8 cellular contexts compared by ENCODE assay signal in the genomic region with DNA sequence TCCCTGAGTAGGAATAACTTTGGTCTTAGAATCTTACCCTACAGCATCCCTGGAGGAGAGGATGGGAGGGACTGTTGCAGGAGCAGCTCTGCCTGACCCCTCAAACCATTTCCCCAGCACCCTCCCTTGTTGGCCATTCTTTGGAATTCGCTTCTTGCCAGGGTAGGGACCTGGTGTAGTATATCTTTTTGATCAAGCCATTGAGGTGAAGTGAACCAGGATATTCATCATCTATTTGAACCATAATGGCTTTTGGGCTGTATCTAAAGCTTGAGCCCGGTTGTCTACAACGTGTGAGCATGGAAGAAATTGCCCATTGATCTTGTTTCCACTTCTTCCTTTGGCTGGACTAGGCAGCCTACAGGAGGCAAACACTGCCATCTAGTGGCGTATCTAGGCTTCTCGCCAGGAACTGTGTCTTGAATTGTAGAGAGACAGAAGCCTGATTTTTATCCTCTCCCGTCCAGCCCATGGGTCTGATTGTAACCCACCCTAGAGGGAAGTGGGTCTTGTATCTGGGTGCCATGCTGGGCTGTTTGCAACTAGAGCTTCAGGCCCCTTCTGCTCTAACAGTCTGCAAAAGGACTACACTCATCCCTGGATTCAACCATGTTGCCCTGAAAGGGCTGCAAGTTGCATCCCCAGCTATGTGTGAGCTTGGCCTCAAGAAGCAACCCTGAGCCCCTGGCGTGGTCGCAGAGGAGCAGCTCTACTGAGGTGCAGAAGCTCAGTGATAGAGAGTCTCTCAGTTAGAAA.
DNase-seq lines count a peak whose midpoint lies in the region; ATAC-seq, FAIRE-seq and TF ChIP-seq lines count a peak whose summit lies in the region.

No MANE protein-coding gene starts in this region.

- H3K4me3 Mint-ChIP-seq in activated naive CD8-positive, alpha-beta T cell treated with anti-CD3 and anti-CD28 coated beads, Interleukin-2, amount 10 ng/mL, durations not matched to agents 7 days and 5 days, result no peak overlapping the region

- no peaks in the 10 kb centered on the region for H3K9me3 Mint-ChIP-seq in activated naive CD8-positive, alpha-beta T cell treated with anti-CD3 and anti-CD28 coated beads, Interleukin-2, amount 10 ng/mL, durations not matched to agents 7 days and 5 days

- DNase-seq in GM12891 (ENCODE audit: insufficient read length, low spot score) (peak; percentile 58), NB4 (ENCODE audit: low read depth) (peak; percentile 68), SKM-1 (lab: John Stamatoyannopoulos, UW; ENCODE audit: unreplicated experiment) (peak; percentile 40), Right ventricle myocardium superior (peak; percentile 57), pons (ENCODE audit: low spot score) (peak; percentile 88), ureter (ENCODE audit: low spot score) (peak; percentile 77)
- DNase-seq in activated naive CD8-positive, alpha-beta T cell treated with anti-CD3 and anti-CD28 coated beads, Interleukin-2, amount 10 ng/mL, durations not matched to agents 7 days and 5 days, result peak; percentile 50

- no peak overlapping the region for H3K4me3 ChIP-seq in NB4 (ENCODE audit: low read depth, low read length)

- peak; percentile 77 for TF ChIP-seq CTCF in NB4 (IDR thresholded peaks at IDR 0.05; ENCODE audit: low read depth, low read length)

- no peak for TF ChIP-seq POLR2A in GM12891 (IDR thresholded peaks at IDR 0.05; ENCODE audit: low read depth, low read length)
- TF ChIP-seq POLR2A in NB4 (IDR thresholded peaks at IDR 0.05; ENCODE audit: extremely low read depth, insufficient read length), result no peak

- H3K36me3 Mint-ChIP-seq in activated naive CD8-positive, alpha-beta T cell treated with anti-CD3 and anti-CD28 coated beads, Interleukin-2, amount 10 ng/mL, durations not matched to agents 7 days and 5 days, result no peaks in the 10 kb centered on the region

- POLR2A ChIA-PET in activated naive CD8-positive, alpha-beta T cell treated with anti-CD3 and anti-CD28 coated beads, Interleukin-2, amount 10 ng/mL, durations not matched to agents 7 days and 5 days (lab: Charles Lee), result no interaction called here

- peak; percentile 79 for FAIRE-seq in GM12891 (lab: Jason Lieb, UNC)

- intact Hi-C loops in Right ventricle myocardium superior (cut with DNase I), result no loop called here

- no peak overlapping the region for H3K27ac Mint-ChIP-seq in activated naive CD8-positive, alpha-beta T cell treated with anti-CD3 and anti-CD28 coated beads, Interleukin-2, amount 10 ng/mL, durations not matched to agents 7 days and 5 days

- H3K27me3 Mint-ChIP-seq in activated naive CD8-positive, alpha-beta T cell treated with anti-CD3 and anti-CD28 coated beads, Interleukin-2, amount 10 ng/mL, durations not matched to agents 7 days and 5 days, result peaks cover 77% of the 10 kb centered on the region

- peak; percentile 73 for ATAC-seq in activated naive CD8-positive, alpha-beta T cell treated with anti-CD3 and anti-CD28 coated beads, Interleukin-2, amount 10 ng/mL, durations not matched to agents 7 days and 5 days (ENCODE audit: low read depth)
- ATAC-seq in Right ventricle myocardium superior (ENCODE audit: poor library complexity) (peak; percentile 86), HG03039 (IDR thresholded peaks at IDR 0.05; ENCODE audit: unreplicated experiment) (no peak)

- H3K4me1 Mint-ChIP-seq in activated naive CD8-positive, alpha-beta T cell treated with anti-CD3 and anti-CD28 coated beads, Interleukin-2, amount 10 ng/mL, durations not matched to agents 7 days and 5 days, result no peaks in the 10 kb centered on the region

TF ChIP-seq in GM12891, 5 proteins besides CTCF, POLR2A, EP300 and RAD21:
- TF ChIP-seq SPI1 (IDR thresholded peaks at IDR 0.05; ENCODE audit: low read depth, low read length) (0 out of 2 replicates have a peak, but pooled peaks have one; percentile 11), PAX5 (IDR thresholded peaks at IDR 0.05; ENCODE audit: insufficient read depth, low read length, severe bottlenecking) (no peak)
TF ChIP-seq in GM12891: peak in this region for 1.
